8 cellular contexts compared by ENCODE assay signal in the genomic region with DNA sequence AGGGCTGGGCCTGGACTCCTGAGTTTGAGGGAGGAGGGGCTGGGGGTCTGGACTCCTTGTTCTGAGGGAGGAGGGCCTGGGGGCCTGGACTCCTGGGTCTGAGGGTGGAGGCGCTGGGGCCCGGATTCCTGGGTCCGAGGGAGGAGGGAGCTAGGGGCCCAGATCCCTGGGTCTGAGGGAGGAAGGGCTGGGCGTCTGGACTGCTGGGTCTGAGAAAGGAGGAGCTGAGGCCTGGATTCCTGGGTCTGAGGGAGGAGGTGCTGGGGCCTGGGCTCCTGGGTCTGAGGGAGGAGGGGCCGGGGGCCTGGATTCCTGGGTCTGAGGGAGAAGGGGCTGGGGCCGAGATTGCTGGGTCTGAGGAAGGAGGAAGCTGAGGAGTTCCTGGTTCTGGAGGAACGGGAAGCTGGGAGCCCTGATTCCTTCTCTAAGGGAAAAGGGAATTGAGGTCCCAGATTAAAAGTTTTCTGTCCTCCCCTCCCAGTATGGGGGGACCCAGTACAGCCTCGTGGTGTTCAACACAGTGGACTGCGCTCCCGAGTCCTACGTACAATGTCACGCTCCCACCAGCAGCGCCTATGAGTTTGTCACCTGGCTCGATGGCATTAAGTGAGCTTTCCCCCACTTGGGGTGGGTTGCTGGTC. TPM values are rescaled to one million over a fixed set of nuclear protein-coding genes. Genes with fewer than 3 reads are reported as not detected.
DNase-seq lines count a peak whose midpoint lies in the region; ATAC-seq and TF ChIP-seq lines count a peak whose summit lies in the region.

No MANE protein-coding gene starts in this region.

- TF ChIP-seq CTCF in GM06990 (IDR thresholded peaks at IDR 0.05; ENCODE audit: insufficient read depth, low read length, poor library complexity, severe bottlenecking) (no peak), PC-9 (conservative IDR thresholded peaks at IDR 0.05) (no peak)

- peak overlapping the region; percentile 86 for H3K14ac ChIP-seq in trophoblast cell (ENCODE audit: low read length)

- H3K27ac ChIP-seq in PC-9 (no peak overlapping the region), epithelial cell of prostate (peak overlapping the region; percentile 82), trophoblast cell (ENCODE audit: low read depth, low read length) (no peak overlapping the region)

- BruUV-seq in PC-9 (replicated peaks; lab: Mats Ljungman, UMichigan): no TSS peak

- H3K9me2 ChIP-seq in PC-9 (ENCODE audit: insufficient read depth): no peaks in the 10 kb centered on the region

- H3K9ac ChIP-seq in trophoblast cell (ENCODE audit: low read length): peak overlapping the region; percentile 93

- CTCF ChIA-PET in PC-9 (lab: Charles Lee): interaction anchor here (0.7 to 1.2 kb wide), 2 partner anchors 32 to 95 kb away, joined by 4 to 7 read pairs; a partner anchor contains a TSS

- DNase-seq in GM06990 (ENCODE audit: extremely low read depth, insufficient read length) (no peak), PC-9 (peak in 1 of 2 experiments; percentile 18), epithelial cell of prostate (ENCODE audit: low read depth, low spot score) (no peak), trophoblast cell (no peak), ureter (ENCODE audit: low spot score) (no peak), NCI-H2227 treated with DMSO at 0.1 percent for 48 hours (lab: John Stamatoyannopoulos, UW) (no peak), globus pallidus (ENCODE audit: low spot score) (no peak)

- H2AFZ ChIP-seq in PC-9 (peak overlapping the region; percentile 85), trophoblast cell (ENCODE audit: insufficient read depth, low read length, poor library complexity) (peak overlapping the region; percentile 77)

- H3K79me2 ChIP-seq in PC-9 (ENCODE audit: low read depth) (peaks cover 42% of the 10 kb centered on the region), trophoblast cell (ENCODE audit: control insufficient read depth, insufficient read depth, low read length, poor library complexity) (peaks cover 10% of the 10 kb centered on the region)

- H3F3A ChIP-seq in PC-9 (ENCODE audit: insufficient read depth, low read depth): peaks cover 22% of the 10 kb centered on the region

- H3K4me3 ChIP-seq in GM06990 (replicated peaks; ENCODE audit: low read depth, low read length) (peak overlapping the region; percentile 74), PC-9 (peak overlapping the region; percentile 84), trophoblast cell (ENCODE audit: low read depth, low read length) (peak overlapping the region; percentile 93)

- H2AK5ac ChIP-seq in trophoblast cell (ENCODE audit: low read length): peak overlapping the region; percentile 80

- ATAC-seq in HG02885 (IDR thresholded peaks at IDR 0.05; ENCODE audit: poor library complexity, unreplicated experiment): no peak

- H3K18ac ChIP-seq in trophoblast cell (ENCODE audit: low read length): peak overlapping the region; percentile 83

- no peaks in the 10 kb centered on the region for H3K27me3 ChIP-seq in GM06990 (replicated peaks; ENCODE audit: control insufficient read depth, insufficient read depth, low read length)
- no peaks in the 10 kb centered on the region for H3K27me3 ChIP-seq in PC-9 (ENCODE audit: insufficient read depth, low read depth)
- no peaks in the 10 kb centered on the region for H3K27me3 ChIP-seq in trophoblast cell (ENCODE audit: insufficient read depth, low read length)

- H3K4me2 ChIP-seq in PC-9: peak overlapping the region; percentile 79
- peak overlapping the region; percentile 85 for H3K4me2 ChIP-seq in trophoblast cell (ENCODE audit: low read length)

- H3K23ac ChIP-seq in trophoblast cell (ENCODE audit: low read length): no peak overlapping the region

- H4K91ac ChIP-seq in trophoblast cell (ENCODE audit: low read depth, low read length): peak overlapping the region; percentile 60

- peaks cover 7% of the 10 kb centered on the region for H4K20me1 ChIP-seq in PC-9 (ENCODE audit: insufficient read depth)

- peak overlapping the region; percentile 93 for H2BK120ac ChIP-seq in trophoblast cell (ENCODE audit: insufficient read depth, low read length, poor library complexity)

- H3K4ac ChIP-seq in trophoblast cell (ENCODE audit: low read depth, low read length): peak overlapping the region; percentile 99

- H3K36me3 ChIP-seq in GM06990 (ENCODE audit: control insufficient read depth, insufficient read depth, low read length) (peaks cover 5% of the 10 kb centered on the region), PC-9 (ENCODE audit: low read depth) (0 out of 2 replicates have a peak, but pooled peaks cover 8% of the 10 kb centered on the region), trophoblast cell (ENCODE audit: control insufficient read depth in 1 of 2, insufficient read depth in 2 of 2, low read length in 2 of 2) (peaks cover 16 to 19% of the 10 kb centered on the region in 2 experiments)

- peaks cover 10% of the 10 kb centered on the region for H3K79me1 ChIP-seq in trophoblast cell (ENCODE audit: low read length)

- peaks cover 23% of the 10 kb centered on the region for H3K4me1 ChIP-seq in PC-9 (replicated peaks; ENCODE audit: insufficient read depth)
- peaks cover 5% of the 10 kb centered on the region in 2 experiments for H3K4me1 ChIP-seq in trophoblast cell (ENCODE audit: control insufficient read depth in 1 of 2, insufficient read depth in 2 of 2, low read length in 2 of 2)

- no peak overlapping the region for H2BK12ac ChIP-seq in trophoblast cell (ENCODE audit: low read length)

- peak overlapping the region; percentile 79 for H4K12ac ChIP-seq in trophoblast cell (ENCODE audit: low read depth, low read length)

- H4K8ac ChIP-seq in trophoblast cell (ENCODE audit: low read depth, low read length): peak overlapping the region; percentile 94

- intact Hi-C loops in PC-9 (cut with micrococcal nuclease; ENCODE audit: unreplicated experiment): loop anchor here (5.0 kb wide), 1 partner anchor 48 kb away; a partner anchor contains a TSS

- no CpG with 5 or more reads among the region's 14 CpGs for WGBS in trophoblast cell (ENCODE audit: extremely low coverage, insufficient coverage, insufficient read length)

- H2BK5ac ChIP-seq in trophoblast cell (ENCODE audit: low read depth, low read length, poor library complexity): peak overlapping the region; percentile 96

- H3K9me3 ChIP-seq in PC-9 (ENCODE audit: insufficient read depth, low read depth) (no peaks in the 10 kb centered on the region), trophoblast cell (ENCODE audit: insufficient read depth, low read depth, low read length) (no peaks in the 10 kb centered on the region)

- POLR2A ChIA-PET in PC-9 (lab: Charles Lee; ENCODE audit: unreplicated experiment): interaction anchor here (0.6 kb wide), 1 partner anchor 87 kb away, joined by 3 read pairs; no protein-coding TSS in a partner anchor

RNA-seq across cellular contexts. Expression of a gene that starts 0.7 kb away (rescaled TPM):
- total RNA-seq in PC-9 (2021): 92.2 and 99.6 TPM in 2 replicates
- polyA plus RNA-seq in trophoblast cell (2013): 50.3 and 50.7 TPM in 2 replicates
- total RNA-seq in ureter: 42.2 TPM

RNA-seq across cellular contexts. Expression of a gene that starts 5.7 kb away (rescaled TPM):
- total RNA-seq in PC-9 (2021) (50.0 and 60.4 TPM in 2 replicates), ureter (13.0 TPM)
- 6.6 and 7.6 TPM in 2 replicates for polyA plus RNA-seq in trophoblast cell (2013)

RNA-seq across cellular contexts. Expression of a gene that starts 32.1 kb away (rescaled TPM):
- total RNA-seq in PC-9 (2021): 151 and 155 TPM in 2 replicates
- 233 and 241 TPM in 2 replicates for polyA plus RNA-seq in trophoblast cell (2013)
- total RNA-seq in ureter: 105 TPM

RNA-seq across cellular contexts. Expression of a gene that starts 48.6 kb away (rescaled TPM):
- total RNA-seq in PC-9 (2021): 82.7 and 85.6 TPM in 2 replicates
- polyA plus RNA-seq in trophoblast cell (2013): 43.8 and 44.8 TPM in 2 replicates
- 122 TPM for total RNA-seq in ureter

RNA-seq across cellular contexts. Expression of a gene that starts 52.0 kb away (rescaled TPM):
- 91.8 and 95.1 TPM in 2 replicates for total RNA-seq in PC-9 (2021)
- polyA plus RNA-seq in trophoblast cell (2013): 102 and 103 TPM in 2 replicates
- 66.6 TPM for total RNA-seq in ureter
